ENCODE assay signal across 25 cellular contexts in genomic region chr4:6890358-6890757, GRCh38.
"Had no signal": no experiment of that assay in that cellular context is flagged by ENCODE, and none has a peak within 500 bp of the region (broad histone marks: within the 10 kb centered on the region; RNA-seq: fewer than 3 reads in every experiment).

No MANE protein-coding gene starts in this region.

- FAIRE-seq: astrocyte, endothelial cell of umbilical vein, keratinocyte had no signal

- H3K27me3 ChIP-seq: brain microvascular endothelial cell, gastroesophageal sphincter, ovary, suprapubic skin, tibial artery, upper lobe of right lung had no signal

- DNase-seq: activated CD4-positive, alpha-beta T cell treated with anti-CD3 and anti-CD28 coated beads, Interleukin-2, amount 10 ng/mL, durations not matched to agents 24 days and 14 days; activated CD4-positive, CD25-positive, alpha-beta regulatory T cell treated with anti-CD3 and anti-CD28 coated beads, Interleukin-2, amount 50 U/mL, for 72 hours; activated CD8-positive, alpha-beta T cell treated with anti-CD3 and anti-CD28 coated beads for 36 hours; activated naive CD4-positive, alpha-beta T cell treated with anti-CD3 and anti-CD28 coated beads, Interleukin-2, amount 10 ng/mL, durations not matched to agents 7 days and 5 days; activated naive CD8-positive, alpha-beta T cell treated with anti-CD3 and anti-CD28 coated beads, Interleukin-2, amount 10 ng/mL, durations not matched to agents 7 days and 5 days; activated T-cell treated with anti-CD3 and anti-CD28 coated beads for 4 hours; activated T-cell treated with anti-CD3 and anti-CD28 coated beads, Interleukin-2, amount 50 U/mL, for 72 hours; brain microvascular endothelial cell; hippocampal formation; left cardiac atrium; left ventricle myocardium superior; stimulated activated CD4-positive, alpha-beta T cell treated with anti-CD3 and anti-CD28 coated beads, Interleukin-15, amount 100 ng/mL, for 24 hours; stimulated activated CD4-positive, alpha-beta T cell treated with anti-CD3 and anti-CD28 coated beads, Interleukin-2, amount 100 ng/mL, for 24 hours; stimulated activated naive B cell treated with anti-CD40 and anti-IgM and Interleukin-4, amounts not matched to agents 10 μg/mL and 1 μg/mL and 100 μg/mL, for 72 hours; T1000; tibial artery had no signal

- H3K27ac ChIP-seq: brain microvascular endothelial cell, coronary artery, gastroesophageal sphincter, ovary, prostate gland, tibial artery, upper lobe of right lung had no signal

- H3K9me3 ChIP-seq: gastroesophageal sphincter, ovary, prostate gland, suprapubic skin, tibial artery, upper lobe of right lung had no signal

- ATAC-seq: activated CD8-positive, alpha-beta T cell treated with anti-CD3 and anti-CD28 coated beads for 36 hours; activated T-cell treated with anti-CD3 and anti-CD28 coated beads, Interleukin-2, amount 50 U/mL, for 72 hours; gastroesophageal sphincter; left cardiac atrium; left ventricle myocardium superior; stimulated activated naive B cell treated with anti-CD40 and anti-IgM and Interleukin-4, amounts not matched to agents 10 μg/mL and 1 μg/mL and 100 μg/mL, for 72 hours; upper lobe of right lung had no signal

- H3K4me3 ChIP-seq: coronary artery, gastroesophageal sphincter, ovary, prostate gland, suprapubic skin, tibial artery, upper lobe of right lung had no signal

- H3K36me3 ChIP-seq: brain microvascular endothelial cell, gastroesophageal sphincter, ovary, prostate gland, suprapubic skin, tibial artery, upper lobe of right lung had no signal

- H3K4me1 ChIP-seq: prostate gland had no signal
